ENCODE assay signal across 15 cellular contexts in the genomic region with DNA sequence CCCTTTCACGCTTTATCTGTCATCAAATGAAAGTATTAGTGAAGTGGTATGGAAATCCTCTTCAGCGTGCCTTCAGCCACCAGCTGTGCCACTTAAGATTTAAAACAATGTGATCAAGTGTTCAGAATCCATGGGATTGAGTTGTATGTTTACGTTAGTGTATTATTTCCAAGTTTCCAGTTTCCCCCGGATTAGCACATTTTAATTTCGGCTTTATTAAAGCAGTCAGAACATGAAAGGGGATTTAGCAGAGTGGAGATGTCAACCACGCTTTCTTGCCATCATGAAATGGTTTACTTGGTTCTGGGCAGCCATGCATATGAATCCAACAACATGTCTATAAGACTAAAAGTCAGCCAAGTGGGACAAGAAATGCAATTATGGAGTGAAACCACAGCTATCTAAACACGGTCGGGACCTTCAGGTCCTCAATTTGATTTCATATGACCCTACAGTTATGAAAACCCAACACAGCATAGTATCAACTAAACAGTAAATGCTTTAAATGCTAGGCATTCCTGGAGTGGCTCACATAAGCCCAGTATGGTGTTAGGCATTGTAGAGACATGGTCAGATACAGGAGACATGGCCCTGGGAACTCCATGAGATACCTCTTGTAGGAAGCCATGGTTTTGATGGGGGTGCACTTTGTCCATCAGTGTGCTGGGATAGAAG.
DNase-seq lines count a peak whose midpoint lies in the region; ATAC-seq and TF ChIP-seq lines count a peak whose summit lies in the region.
"Had no signal": no experiment of that assay in that cellular context is flagged by ENCODE, and none has a peak within 500 bp of the region (broad histone marks: within the 10 kb centered on the region; RNA-seq: fewer than 3 reads in every experiment).

No MANE protein-coding gene starts in this region.

- H3K9me3 ChIP-seq in upper lobe of right lung, result no peaks in the 10 kb centered on the region
- H3K9me3 ChIP-seq: Caco-2, psoas muscle, tibial artery had no signal

- TF ChIP-seq CTCF in kidney epithelial cell (IDR thresholded peaks at IDR 0.05; ENCODE audit: insufficient read depth, low read length, poor library complexity, severe bottlenecking) (no peak), upper lobe of right lung (IDR thresholded peaks at IDR 0.05) (no peak)

- ATAC-seq in SK-N-SH treated with all-trans-retinoic acid at 6 μM for 48 hours, result peak; percentile 21; the same call in 2 of the 3 replicates
- ATAC-seq in upper lobe of right lung, result no peak
- ATAC-seq in GM18873 (IDR thresholded peaks at IDR 0.05; ENCODE audit: low FRiP score, unreplicated experiment), result no peak
- ATAC-seq in GM18511 (IDR thresholded peaks at IDR 0.05; ENCODE audit: unreplicated experiment), result no peak
- ATAC-seq: psoas muscle had no signal

- POLR2A ChIA-PET in activated CD4-positive, alpha-beta T cell treated with anti-CD3 and anti-CD28 coated beads, Interleukin-2, amount 10 ng/mL, durations not matched to agents 7 days and 5 days (lab: Charles Lee), result no interaction called here

- no peak overlapping the region for H3K4me3 Mint-ChIP-seq in activated CD4-positive, alpha-beta T cell treated with anti-CD3 and anti-CD28 coated beads, Interleukin-2, amount 10 ng/mL, durations not matched to agents 7 days and 5 days
- H3K4me3 Mint-ChIP-seq: naive B cell had no signal

- intact Hi-C loops in upper lobe of right lung (cut with DNase I), result no loop called here

- no peak overlapping the region for H3K27ac Mint-ChIP-seq in activated CD4-positive, alpha-beta T cell treated with anti-CD3 and anti-CD28 coated beads, Interleukin-2, amount 10 ng/mL, durations not matched to agents 7 days and 5 days

- H3K4me3 ChIP-seq in kidney epithelial cell (ENCODE audit: low read depth, low read length), result no peak overlapping the region
- H3K4me3 ChIP-seq in upper lobe of right lung, result no peak overlapping the region
- H3K4me3 ChIP-seq: psoas muscle, tibial artery had no signal

- CTCF ChIA-PET in activated CD4-positive, alpha-beta T cell treated with anti-CD3 and anti-CD28 coated beads, Interleukin-2, amount 10 ng/mL, durations not matched to agents 7 days and 5 days (lab: Charles Lee), result interaction anchor here (2.3 kb wide), 1 partner anchor 9 kb away, joined by 8 read pairs; no protein-coding TSS in a partner anchor

- no peaks in the 10 kb centered on the region for H3K36me3 Mint-ChIP-seq in activated CD4-positive, alpha-beta T cell treated with anti-CD3 and anti-CD28 coated beads, Interleukin-2, amount 10 ng/mL, durations not matched to agents 7 days and 5 days (ENCODE audit: low read depth)

- H3K27me3 ChIP-seq in kidney epithelial cell (ENCODE audit: control insufficient read depth, insufficient read depth, low read length), result no peaks in the 10 kb centered on the region
- no peaks in the 10 kb centered on the region for H3K27me3 ChIP-seq in upper lobe of right lung
- H3K27me3 ChIP-seq: tibial artery had no signal

- H3K36me3 ChIP-seq in kidney epithelial cell (ENCODE audit: control insufficient read depth, insufficient read depth, low read length) (no peaks in the 10 kb centered on the region), upper lobe of right lung (no peaks in the 10 kb centered on the region)
- H3K36me3 ChIP-seq: tibial artery had no signal

- no peaks in the 10 kb centered on the region for H3K9me3 Mint-ChIP-seq in activated CD4-positive, alpha-beta T cell treated with anti-CD3 and anti-CD28 coated beads, Interleukin-2, amount 10 ng/mL, durations not matched to agents 7 days and 5 days
- H3K9me3 Mint-ChIP-seq: naive B cell had no signal

- H3K4me1 ChIP-seq in upper lobe of right lung, result peaks cover 16% of the 10 kb centered on the region
- H3K4me1 ChIP-seq: psoas muscle had no signal

- H3K27me3 Mint-ChIP-seq in activated CD4-positive, alpha-beta T cell treated with anti-CD3 and anti-CD28 coated beads, Interleukin-2, amount 10 ng/mL, durations not matched to agents 7 days and 5 days, result no peaks in the 10 kb centered on the region
- H3K27me3 Mint-ChIP-seq: naive B cell had no signal

- peaks cover 7% of the 10 kb centered on the region for H3K4me1 Mint-ChIP-seq in activated CD4-positive, alpha-beta T cell treated with anti-CD3 and anti-CD28 coated beads, Interleukin-2, amount 10 ng/mL, durations not matched to agents 7 days and 5 days

- DNase-seq in ELR (ENCODE audit: low read depth), result peak; percentile 44
- DNase-seq in kidney epithelial cell (ENCODE audit: low read depth), result peak; percentile 29
- DNase-seq in upper lobe of right lung, result no peak
- no peak for DNase-seq in activated CD4-positive, alpha-beta T cell treated with anti-CD3 and anti-CD28 coated beads, Interleukin-2, amount 10 ng/mL, durations not matched to agents 7 days and 5 days
- DNase-seq: activated gamma-delta T cell treated with Interleukin-2 at 50 U/mL for 16 hours, Caco-2, caudate nucleus, MV-4-11, naive B cell, NCI-H2227 treated with DMSO at 0.1 percent for 48 hours, psoas muscle, tibial artery had no signal

- peak overlapping the region; percentile 58 for H3K27ac ChIP-seq in upper lobe of right lung
- H3K27ac ChIP-seq: psoas muscle, tibial artery had no signal

TF ChIP-seq in SK-N-SH treated with all-trans-retinoic acid at 6 μM for 48 hours, 23 proteins besides CTCF, POLR2A, EP300 and RAD21:
- TF ChIP-seq RARB (CRISPR knock-in tag; IDR thresholded peaks at IDR 0.05), result no peak
- TF ChIP-seq CSDC2 (CRISPR knock-in tag; IDR thresholded peaks at IDR 0.05), result peak; percentile 84
- no peak for TF ChIP-seq POU6F1 (CRISPR knock-in tag; IDR thresholded peaks at IDR 0.05; ENCODE audit: borderline replicate concordance, low read depth)
- TF ChIP-seq, protein P1, sequence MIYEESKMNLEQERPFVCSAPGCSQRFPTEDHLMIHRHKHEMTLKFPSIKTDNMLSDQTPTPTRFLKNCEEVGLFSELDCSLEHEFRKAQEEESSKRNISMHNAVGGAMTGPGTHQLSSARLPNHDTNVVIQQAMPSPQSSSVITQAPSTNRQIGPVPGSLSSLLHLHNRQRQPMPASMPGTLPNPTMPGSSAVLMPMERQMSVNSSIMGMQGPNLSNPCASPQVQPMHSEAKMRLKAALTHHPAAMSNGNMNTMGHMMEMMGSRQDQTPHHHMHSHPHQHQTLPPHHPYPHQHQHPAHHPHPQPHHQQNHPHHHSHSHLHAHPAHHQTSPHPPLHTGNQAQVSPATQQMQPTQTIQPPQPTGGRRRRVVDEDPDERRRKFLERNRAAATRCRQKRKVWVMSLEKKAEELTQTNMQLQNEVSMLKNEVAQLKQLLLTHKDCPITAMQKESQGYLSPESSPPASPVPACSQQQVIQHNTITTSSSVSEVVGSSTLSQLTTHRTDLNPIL (CRISPR knock-in tag; IDR thresholded peaks at IDR 0.05; ENCODE audit: low read depth), result no peak
- TF ChIP-seq GLIS3 (CRISPR knock-in tag; IDR thresholded peaks at IDR 0.05), result peak; percentile 55; the same call in 1 of the 2 replicates

Comparison
In these comparisons a context has a peak if more than half of its experiments do, and no peak if none do; other contexts are left out.
1. DNase-seq: peak in ELR (single experiment) and kidney epithelial cell (single experiment); none in upper lobe of right lung (single experiment) and activated CD4-positive, alpha-beta T cell treated with anti-CD3 and anti-CD28 coated beads, Interleukin-2, amount 10 ng/mL, durations not matched to agents 7 days and 5 days (single experiment).